ENCODE assay signal across 20 cellular contexts in the genomic region with DNA sequence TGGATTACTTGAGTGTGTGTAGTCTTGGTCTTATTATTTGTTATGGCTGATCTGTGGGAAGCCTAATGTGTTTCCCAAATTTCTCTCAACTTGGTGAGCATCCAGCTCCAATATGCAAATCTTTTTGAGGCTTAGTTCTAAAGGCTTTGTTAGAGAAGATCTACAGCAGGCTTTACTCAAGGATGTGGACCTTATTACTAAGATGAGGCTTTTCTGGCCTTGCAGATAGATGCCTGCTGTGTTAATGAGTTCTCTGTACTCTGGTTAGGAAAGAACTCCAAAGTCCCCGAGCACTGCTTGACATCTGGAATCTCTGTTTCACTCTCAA. TPM values are rescaled to one million over a fixed set of nuclear protein-coding genes. Genes with fewer than 3 reads are reported as not detected.
DNase-seq lines count a peak whose midpoint lies in the region; FAIRE-seq and TF ChIP-seq lines count a peak whose summit lies in the region.
"Had no signal": no experiment of that assay in that cellular context is flagged by ENCODE, and none has a peak within 500 bp of the region (broad histone marks: within the 10 kb centered on the region; RNA-seq: fewer than 3 reads in every experiment).

No MANE protein-coding gene starts in this region.

- no peak for FAIRE-seq in D721Med (lab: Jason Lieb, UNC)
- FAIRE-seq: A549, GM18507, H54, HepG2 had no signal

- intact Hi-C loops in PC-9 (cut with micrococcal nuclease; ENCODE audit: unreplicated experiment) (no loop called here), sigmoid colon (cut with DNase I) (no loop called here)

- peak overlapping the region in 1 of 11 experiments; percentile 28; a peak in 1 of 22 replicates for H3K9ac ChIP-seq in BLaER1 treated with 17β-estradiol and CSF1 and Interleukin-3, amounts not matched to agents 10 nM and 100 nM
- H3K9ac ChIP-seq in fibroblast of lung (ENCODE audit: insufficient read depth, low read length): no peak overlapping the region

- H3K4me3 Mint-ChIP-seq in activated naive CD8-positive, alpha-beta T cell: no peak overlapping the region

- peaks cover 88% of the 10 kb centered on the region for H3F3A ChIP-seq in PC-9 (ENCODE audit: insufficient read depth, low read depth)

- no peaks in the 10 kb centered on the region for H3K9me3 Mint-ChIP-seq in activated naive CD8-positive, alpha-beta T cell (ENCODE audit: low read depth)

- WGBS in sigmoid colon, 2 donors: 76 to 84% methylated on average over 1 of the region's 1 CpG

- TF ChIP-seq EP300 in sigmoid colon (IDR thresholded peaks at IDR 0.05): no peak

- H3K4me3 ChIP-seq in BLaER1 treated with 17β-estradiol and CSF1 and Interleukin-3, amounts not matched to agents 10 nM and 100 nM: no peak overlapping the region
- H3K4me3 ChIP-seq in PC-9: no peak overlapping the region
- H3K4me3 ChIP-seq in fibroblast of lung (replicated peaks in 1 of 4; ENCODE audit: control extremely low read depth in 1 of 4, insufficient read depth in 1 of 4, low read depth in 3 of 4, low read length in 4 of 4): no peak overlapping the region
- H3K4me3 ChIP-seq in effector memory CD4-positive, alpha-beta T cell (ENCODE audit: insufficient read depth, low read depth, low read length, poor library complexity, severe bottlenecking): no peak overlapping the region
- H3K4me3 ChIP-seq in sigmoid colon: no peak overlapping the region
- H3K4me3 ChIP-seq: A549 had no signal

- H3K27ac ChIP-seq in BLaER1 treated with 17β-estradiol and CSF1 and Interleukin-3, amounts not matched to agents 10 nM and 100 nM: peak overlapping the region in 1 of 11 experiments; percentile 30; a peak in 1 of 22 replicates
- H3K27ac ChIP-seq in PC-9 (peak overlapping the region; percentile 93), fibroblast of lung (ENCODE audit: insufficient read depth, low read length) (peak overlapping the region; percentile 13), sigmoid colon (no peak overlapping the region)
- no peak overlapping the region for H3K27ac ChIP-seq in effector memory CD4-positive, alpha-beta T cell (ENCODE audit: insufficient read depth, low read length, poor library complexity, severe bottlenecking)

- CTCF ChIA-PET in PC-9 (lab: Charles Lee): no interaction called here

- peaks cover 100% of the 10 kb centered on the region for H3K79me2 ChIP-seq in PC-9 (ENCODE audit: low read depth)
- H3K79me2 ChIP-seq in fibroblast of lung (ENCODE audit: control insufficient read depth, insufficient read depth, low read length): peaks cover 17% of the 10 kb centered on the region

- H4K20me1 ChIP-seq in BLaER1 treated with 17β-estradiol and CSF1 and Interleukin-3, amounts not matched to agents 10 nM and 100 nM: no peaks in the 10 kb centered on the region
- peaks cover 60% of the 10 kb centered on the region for H4K20me1 ChIP-seq in PC-9 (ENCODE audit: insufficient read depth)
- H4K20me1 ChIP-seq in fibroblast of lung (ENCODE audit: control insufficient read depth, extremely low read depth, insufficient read depth, low read length): no peaks in the 10 kb centered on the region

- H3K4me2 ChIP-seq in BLaER1 treated with 17β-estradiol and CSF1 and Interleukin-3, amounts not matched to agents 10 nM and 100 nM: peak overlapping the region; percentile 14 to 78 (median 50); a peak in 18 of 22 replicates
- H3K4me2 ChIP-seq in PC-9 (peak overlapping the region; percentile 79; the same call in 1 of the 2 replicates), fibroblast of lung (ENCODE audit: extremely low read depth, insufficient read depth, low read length) (no peak overlapping the region)
- H3K4me2 ChIP-seq: A549 had no signal

- no peaks in the 10 kb centered on the region for H3K27me3 Mint-ChIP-seq in activated naive CD8-positive, alpha-beta T cell

- TF ChIP-seq POLR2A in sigmoid colon (IDR thresholded peaks at IDR 0.05): no peak

- BruUV-seq in PC-9 (replicated peaks; lab: Mats Ljungman, UMichigan): no TSS peak

- peaks cover 0 to 36% (median 8%) of the 10 kb centered on the region in 11 experiments; a peak in 13 of 22 replicates for H3K9me3 ChIP-seq in BLaER1 treated with 17β-estradiol and CSF1 and Interleukin-3, amounts not matched to agents 10 nM and 100 nM (replicated peaks in 1 of 11)
- H3K9me3 ChIP-seq in PC-9 (ENCODE audit: insufficient read depth, low read depth) (no peaks in the 10 kb centered on the region), fibroblast of lung (ENCODE audit: control insufficient read depth, insufficient read depth, low read depth, low read length) (no peaks in the 10 kb centered on the region), sigmoid colon (no peaks in the 10 kb centered on the region)
- no peaks in the 10 kb centered on the region for H3K9me3 ChIP-seq in effector memory CD4-positive, alpha-beta T cell (ENCODE audit: control insufficient read depth, low read length)

- H3K36me3 ChIP-seq in BLaER1 treated with 17β-estradiol and CSF1 and Interleukin-3, amounts not matched to agents 10 nM and 100 nM: no peaks in the 10 kb centered on the region
- H3K36me3 ChIP-seq in PC-9 (ENCODE audit: low read depth) (peaks cover 77% of the 10 kb centered on the region), fibroblast of lung (ENCODE audit: control insufficient read depth, insufficient read depth, low read length) (peaks cover 3% of the 10 kb centered on the region), sigmoid colon (no peaks in the 10 kb centered on the region)
- H3K36me3 ChIP-seq in effector memory CD4-positive, alpha-beta T cell (ENCODE audit: control insufficient read depth, insufficient read depth, low read length): no peaks in the 10 kb centered on the region

- H2AFZ ChIP-seq in PC-9 (no peak overlapping the region), fibroblast of lung (ENCODE audit: low read length) (no peak overlapping the region)

- H3K9me2 ChIP-seq in PC-9 (ENCODE audit: insufficient read depth): no peaks in the 10 kb centered on the region

- peaks cover 6 to 32% (median 26%) of the 10 kb centered on the region in 10 experiments for H3K4me1 ChIP-seq in BLaER1 treated with 17β-estradiol and CSF1 and Interleukin-3, amounts not matched to agents 10 nM and 100 nM
- peaks cover 90% of the 10 kb centered on the region for H3K4me1 ChIP-seq in PC-9 (replicated peaks; ENCODE audit: insufficient read depth)
- peaks cover 27% of the 10 kb centered on the region for H3K4me1 ChIP-seq in fibroblast of lung (ENCODE audit: control insufficient read depth, extremely low read depth, insufficient read depth, low read length)
- no peaks in the 10 kb centered on the region for H3K4me1 ChIP-seq in effector memory CD4-positive, alpha-beta T cell (ENCODE audit: control insufficient read depth, insufficient read depth, low read length, poor library complexity, severe bottlenecking)
- peaks cover 0 to 11% (median 0%) of the 10 kb centered on the region in 4 donors for H3K4me1 ChIP-seq in sigmoid colon

- peaks cover 13% of the 10 kb centered on the region for H3K4me1 Mint-ChIP-seq in activated naive CD8-positive, alpha-beta T cell (ENCODE audit: low read depth)

- DNase-seq in PC-9 (no peak), fibroblast of lung (ENCODE audit: low read depth in 2 of 2) (no peak), D721Med (ENCODE audit: insufficient read length, low spot score) (no peak), SW480 (ENCODE audit: low spot score) (no peak), sigmoid colon (no peak)
- DNase-seq in effector memory CD4-positive, alpha-beta T cell: no peak
- DNase-seq: C1 segment of cervical spinal cord, DMS79, KG1, NCI-H1436, NCI-H2081, NCI-H748 treated with DMSO at 0.1 percent for 48 hours, RPMI8226, SIG-M5 had no signal

- TF ChIP-seq CTCF in PC-9 (conservative IDR thresholded peaks at IDR 0.05): no peak
- TF ChIP-seq CTCF in fibroblast of lung (conservative IDR thresholded peaks at IDR 0.05 in 1 of 2, IDR thresholded peaks at IDR 0.05 in 1 of 2; ENCODE audit: low read depth in 1 of 2, low read length in 2 of 2): no peak
- TF ChIP-seq CTCF in D721Med (IDR thresholded peaks at IDR 0.05; ENCODE audit: insufficient read depth, missing control alignments): no peak
- no peak for TF ChIP-seq CTCF in sigmoid colon (IDR thresholded peaks at IDR 0.05)

- POLR2A ChIA-PET in PC-9 (lab: Charles Lee; ENCODE audit: unreplicated experiment): no interaction called here

- no peaks in the 10 kb centered on the region for H3K27me3 ChIP-seq in BLaER1 treated with 17β-estradiol and CSF1 and Interleukin-3, amounts not matched to agents 10 nM and 100 nM
- no peaks in the 10 kb centered on the region for H3K27me3 ChIP-seq in PC-9 (ENCODE audit: insufficient read depth, low read depth)
- no peaks in the 10 kb centered on the region for H3K27me3 ChIP-seq in fibroblast of lung (ENCODE audit: control insufficient read depth, insufficient read depth, low read length)
- no peaks in the 10 kb centered on the region for H3K27me3 ChIP-seq in effector memory CD4-positive, alpha-beta T cell (replicated peaks; ENCODE audit: control insufficient read depth, insufficient read depth, low read length, poor library complexity, severe bottlenecking)
- H3K27me3 ChIP-seq in sigmoid colon: no peaks in the 10 kb centered on the region

- no peaks in the 10 kb centered on the region for H3K36me3 Mint-ChIP-seq in activated naive CD8-positive, alpha-beta T cell

- peak overlapping the region; percentile 75 for H3K27ac Mint-ChIP-seq in activated naive CD8-positive, alpha-beta T cell

RNA-seq across cellular contexts. Expression of a gene that starts 24.1 kb away (rescaled TPM):
- total RNA-seq in PC-9 (2021): 182 and 232 TPM in 2 replicates
- total RNA-seq in fibroblast of lung: 1.2 TPM in 1 of 2 replicates, not detected in the other
- 7.3 and 11.7 TPM in 2 replicates for polyA plus RNA-seq in fibroblast of lung
- polyA plus RNA-seq in fibroblast of lung (2012): 11.8 and 28.9 TPM in 2 replicates
- 3.0 and 40.6 TPM in 2 replicates for polyA minus RNA-seq in fibroblast of lung (ENCODE audit: low replicate concordance)
- not detected for total RNA-seq in sigmoid colon
- polyA plus RNA-seq in sigmoid colon: 10 to 100 TPM in 2 of 3 donors, 1 to 10 TPM in 1; 1.2 to 11.1 (median 10.1) TPM

Comparison
In these comparisons a context has a peak if more than half of its experiments do, and no peak if none do; other contexts are left out.
1. H3K27ac ChIP-seq: peak in PC-9 (single experiment) and fibroblast of lung (single experiment); none in effector memory CD4-positive, alpha-beta T cell (single experiment) and sigmoid colon (0 of 4).
2. RNA of a gene that starts 24.1 kb away (total RNA-seq): 182 to 232 TPM in PC-9; 1.2 TPM in fibroblast of lung and not detected in sigmoid colon; every median in the first group is over 10 times any median in the second.